In genomic region chr2:148645925-148646559, GRCh38 we compare ENCODE assay signal across 7 cellular contexts. TPM values are rescaled to one million over a fixed set of nuclear protein-coding genes. Genes with fewer than 3 reads are reported as not detected.
A peak's percentile ranks its signal among the peaks of the same experiment; 100 is the strongest.
DNase-seq lines count a peak whose midpoint lies in the region; ATAC-seq, FAIRE-seq and TF ChIP-seq lines count a peak whose summit lies in the region.

No MANE protein-coding gene starts in this region.

- H3K4me2 ChIP-seq in K562 (ENCODE audit: insufficient read depth, low read length): peak overlapping the region; percentile 99
- peak overlapping the region; percentile 87 for H3K4me2 ChIP-seq in skeletal muscle satellite cell (ENCODE audit: low read length)

- H2AFZ ChIP-seq in K562 (ENCODE audit: low read depth, low read length): peak overlapping the region; percentile 79

- no peak for TF ChIP-seq RAD21 in K562 (CRISPR knock-in tag; conservative IDR thresholded peaks at IDR 0.05 in 1 of 2, IDR thresholded peaks at IDR 0.05 in 1 of 2)

- ATAC-seq in HG02623 (IDR thresholded peaks at IDR 0.05; ENCODE audit: unreplicated experiment) (peak; percentile 36), K562 (peak; percentile 32)

- WGBS in K562 (ENCODE audit: insufficient coverage, low coverage, missing lambda C conversion rate): 10% methylated on average over 13 of the region's 13 CpGs

- CTCF ChIA-PET in K562 (lab: Yijun Ruan, JAX; ENCODE audit: low intra/inter-chr PET ratio): interaction anchor here (1.3 kb wide), 1 partner anchor 344 kb away, joined by 4 read pairs; no protein-coding TSS in a partner anchor

- H3K36me3 ChIP-seq in K562 (ENCODE audit: control insufficient read depth, insufficient read depth, low read length): no peaks in the 10 kb centered on the region
- H3K36me3 ChIP-seq in skeletal muscle satellite cell (ENCODE audit: insufficient read depth, low read length): no peaks in the 10 kb centered on the region

- peaks cover 14 to 24% of the 10 kb centered on the region in 2 experiments for H3K4me1 ChIP-seq in K562 (replicated peaks in 1 of 2; ENCODE audit: control insufficient read depth in 2 of 2, insufficient read depth in 2 of 2, low read length in 2 of 2)
- H3K4me1 ChIP-seq in skeletal muscle satellite cell (ENCODE audit: control insufficient read depth, insufficient read depth, low read length): peaks cover 9% of the 10 kb centered on the region

- H3K27me3 ChIP-seq in K562 (ENCODE audit: control insufficient read depth in 2 of 2, insufficient read depth in 2 of 2, low read length in 2 of 2) (no peaks in the 10 kb centered on the region; a peak in 1 of 5 replicates), skeletal muscle satellite cell (ENCODE audit: control insufficient read depth, insufficient read depth, low read length) (no peaks in the 10 kb centered on the region)

- peaks cover 58% of the 10 kb centered on the region for H3K79me2 ChIP-seq in K562 (ENCODE audit: control insufficient read depth, insufficient read depth, low read length)

- DNase-seq in GM12891 (ENCODE audit: insufficient read length, low spot score): peak; percentile 45
- DNase-seq in NCI-H1048 (lab: John Stamatoyannopoulos, UW): peak; percentile 69
- DNase-seq in T follicular helper cell (ENCODE audit: low read depth): peak; percentile 68
- peak; percentile 32 to 79 (median 52) for DNase-seq in K562 (ENCODE audit: extremely low read depth in 1 of 4, low spot score in 3 of 4)

- H3K9ac ChIP-seq in K562 (ENCODE audit: insufficient read depth in 1 of 2, low read depth in 2 of 2, low read length in 2 of 2): peak overlapping the region; percentile 89 to 96
- peak overlapping the region; percentile 94 for H3K9ac ChIP-seq in skeletal muscle satellite cell (ENCODE audit: low read depth, low read length)

- POLR2A ChIA-PET in K562 (lab: Yijun Ruan, JAX): interaction anchor here (0.6 to 2.2 kb wide), 18 partner anchors 8 to 936 kb away, joined by 3 to 16 read pairs (median 4); no protein-coding TSS in a partner anchor

- no peaks in the 10 kb centered on the region for H3K9me1 ChIP-seq in K562 (ENCODE audit: control insufficient read depth, insufficient read depth, low read length)

- peak; percentile 85 for FAIRE-seq in GM12891 (lab: Jason Lieb, UNC)
- peak; percentile 66 for FAIRE-seq in K562 (lab: Jason Lieb, UNC)

- in situ Hi-C loops in K562 (cut with MboI): no loop called here

- TF ChIP-seq POLR2A in GM12891 (IDR thresholded peaks at IDR 0.05; ENCODE audit: low read depth, low read length): no peak
- no peak for TF ChIP-seq POLR2A in K562 (conservative IDR thresholded peaks at IDR 0.05)

- intact Hi-C loops in K562 (cut with micrococcal nuclease): loop anchor here (10.0 kb wide), 1 partner anchor 919 kb away; no protein-coding TSS in a partner anchor

- no peaks in the 10 kb centered on the region for H3K9me3 ChIP-seq in K562 (replicated peaks; ENCODE audit: control insufficient read depth, insufficient read depth, low read depth, low read length)
- no peaks in the 10 kb centered on the region for H3K9me3 ChIP-seq in skeletal muscle satellite cell (replicated peaks; ENCODE audit: low read length)

- peaks cover 13% of the 10 kb centered on the region for H4K20me1 ChIP-seq in K562 (replicated peaks; ENCODE audit: control insufficient read depth, insufficient read depth, low read length)

- H3K27ac ChIP-seq in K562 (ENCODE audit: extremely low read depth, low read depth, low read length): peak overlapping the region; percentile 57

- TF ChIP-seq CTCF in K562 (IDR thresholded peaks at IDR 0.05 in 2 of 3, conservative IDR thresholded peaks at IDR 0.05 in 1 of 3; ENCODE audit: insufficient read depth in 2 of 3, low read depth in 1 of 3, low read length in 3 of 3): no peak

- H3K4me3 ChIP-seq in K562 (peak overlapping the region; percentile 82), iPS-11a (ENCODE audit: low read depth, low read length) (peak overlapping the region; percentile 89), skeletal muscle satellite cell (ENCODE audit: low read length) (peak overlapping the region; percentile 96)

- no peak for TF ChIP-seq EP300 in K562 (IDR thresholded peaks at IDR 0.05; ENCODE audit: low read length)

- TSS peak; percentile 48 for BruUV-seq in K562 (replicated peaks; lab: Mats Ljungman, UMichigan)

TF ChIP-seq in GM12891, 5 proteins besides CTCF, POLR2A, EP300 and RAD21:
- TF ChIP-seq POLR2AphosphoS5 (IDR thresholded peaks at IDR 0.05; ENCODE audit: low read depth, low read length) (no peak), SPI1 (IDR thresholded peaks at IDR 0.05; ENCODE audit: low read depth, low read length) (no peak), POU2F2 (IDR thresholded peaks at IDR 0.05; ENCODE audit: low read depth, low read length) (no peak), TAF1 (IDR thresholded peaks at IDR 0.05; ENCODE audit: low read depth, low read length) (no peak), PAX5 (IDR thresholded peaks at IDR 0.05; ENCODE audit: insufficient read depth, low read length, severe bottlenecking) (no peak)

TF ChIP-seq in K562, 482 proteins besides CTCF, POLR2A, EP300 and RAD21 (continues in another document):
- TF ChIP-seq PKNOX1 (IDR thresholded peaks at IDR 0.05): peak; percentile 92
- no peak for TF ChIP-seq NFATC3 (IDR thresholded peaks at IDR 0.05)
- TF ChIP-seq ZNF668 (CRISPR knock-in tag; IDR thresholded peaks at IDR 0.05): peak; percentile 67; the same call in 1 of the 2 replicates
- peak; percentile 54; the same call in 1 of the 2 replicates for TF ChIP-seq L3MBTL2 (IDR thresholded peaks at IDR 0.05)
- TF ChIP-seq FOS (IDR thresholded peaks at IDR 0.05; ENCODE audit: extremely low read depth, insufficient read length): peak; percentile 28
- peak in 1 of 2 experiments; percentile 62; a peak in 2 of 4 replicates for TF ChIP-seq HDAC1 (IDR thresholded peaks at IDR 0.05)
- TF ChIP-seq FOXK2 (conservative IDR thresholded peaks at IDR 0.05 in 1 of 2, IDR thresholded peaks at IDR 0.05 in 1 of 2; ENCODE audit: low read depth in 2 of 2): peak; percentile 62 to 76
- peak; percentile 30; the same call in 1 of the 2 replicates for TF ChIP-seq GABPA (tag; conservative IDR thresholded peaks at IDR 0.05; ENCODE audit: low read depth)
- TF ChIP-seq PRDM10 (IDR thresholded peaks at IDR 0.05; ENCODE audit: partially characterized antibody): peak; percentile 41
- TF ChIP-seq SOX6 (IDR thresholded peaks at IDR 0.05): 0 out of 2 replicates have a peak, but pooled peaks have one; percentile 4
- peak; percentile 55; the same call in 1 of the 2 replicates for TF ChIP-seq DPF2 (IDR thresholded peaks at IDR 0.05)

RNA-seq across cellular contexts. Expression of gene EPC2, which starts 1.5 kb away (rescaled TPM):
- 7.5 TPM for polyA plus RNA-seq in GM12891 (2012; ENCODE audit: low read depth, missing spikeins)
- total RNA-seq in K562 (2011; cell fraction: chromatin; rRNA removed; ENCODE audit: low replicate concordance): 29.3 and 103 TPM in 2 replicates
- 17.2 and 20.8 TPM in 2 replicates for total RNA-seq in K562 (2011; cell fraction: nucleolus; rRNA removed)
- total RNA-seq in K562 (2011; cell fraction: nucleoplasm; rRNA removed): 59.7 and 110 TPM in 2 replicates
- total RNA-seq in K562 (2014; rRNA removed): 17.2 and 18.0 TPM in 2 replicates
- 30.1 and 37.9 TPM in 2 replicates for total RNA-seq in K562 (2014; rRNA removed; fragmentation: Illumina TruSeq; extraction: Trizol)
- 29.5 and 31.9 TPM in 2 replicates for total RNA-seq in K562 (2015; rRNA removed; fragmentation: Illumina TruSeq; extraction: Trizol)
- total RNA-seq in K562 (2021): 24.1 and 29.5 TPM in 2 replicates
- 30.7 and 35.8 TPM in 2 replicates for polyA plus RNA-seq in K562 (2011; rRNA removed)
- polyA plus RNA-seq in K562 (2011; cell fraction: cytosol; rRNA removed): 11.9 and 22.2 TPM in 2 replicates
- polyA plus RNA-seq in K562 (2011; cell fraction: nucleus; rRNA removed): 21.3 and 27.9 TPM in 2 replicates
- 18.9 and 24.2 TPM in 2 replicates for polyA plus RNA-seq in K562 (2012)
- polyA plus RNA-seq in K562 (2014; fragmentation: Illumina TruSeq; extraction: Trizol): 28.0 and 29.1 TPM in 2 replicates
- polyA plus RNA-seq in K562 (2014; fragmentation: Nextera tagmentation; extraction: Ambion mirVana): 1 to 10 TPM; 7.0 to 7.6 TPM
- 17.3 and 20.0 TPM in 2 replicates for polyA plus RNA-seq in K562 (2014; rRNA removed)
- 55.8 and 58.9 TPM in 2 replicates for polyA minus RNA-seq in K562 (2011; rRNA and poly(A)+ RNA removed)
- polyA minus RNA-seq in K562 (2011; cell fraction: cytosol; rRNA and poly(A)+ RNA removed): 12.3 and 15.6 TPM in 2 replicates
- polyA minus RNA-seq in K562 (2011; cell fraction: nucleus; rRNA and poly(A)+ RNA removed): 41.3 and 46.5 TPM in 2 replicates
- 11.4 and 12.7 TPM in 2 replicates for total RNA-seq in skeletal muscle satellite cell (2012; rRNA removed)

Comparison
In these comparisons a context has a peak if more than half of its experiments do, and no peak if none do; other contexts are left out.
1. Peak in every context shown above with its lines: DNase-seq, ATAC-seq, H3K4me3 ChIP-seq and H3K27ac ChIP-seq.